Comparison of ENCODE assay signal across 11 cellular contexts in the genomic region with DNA sequence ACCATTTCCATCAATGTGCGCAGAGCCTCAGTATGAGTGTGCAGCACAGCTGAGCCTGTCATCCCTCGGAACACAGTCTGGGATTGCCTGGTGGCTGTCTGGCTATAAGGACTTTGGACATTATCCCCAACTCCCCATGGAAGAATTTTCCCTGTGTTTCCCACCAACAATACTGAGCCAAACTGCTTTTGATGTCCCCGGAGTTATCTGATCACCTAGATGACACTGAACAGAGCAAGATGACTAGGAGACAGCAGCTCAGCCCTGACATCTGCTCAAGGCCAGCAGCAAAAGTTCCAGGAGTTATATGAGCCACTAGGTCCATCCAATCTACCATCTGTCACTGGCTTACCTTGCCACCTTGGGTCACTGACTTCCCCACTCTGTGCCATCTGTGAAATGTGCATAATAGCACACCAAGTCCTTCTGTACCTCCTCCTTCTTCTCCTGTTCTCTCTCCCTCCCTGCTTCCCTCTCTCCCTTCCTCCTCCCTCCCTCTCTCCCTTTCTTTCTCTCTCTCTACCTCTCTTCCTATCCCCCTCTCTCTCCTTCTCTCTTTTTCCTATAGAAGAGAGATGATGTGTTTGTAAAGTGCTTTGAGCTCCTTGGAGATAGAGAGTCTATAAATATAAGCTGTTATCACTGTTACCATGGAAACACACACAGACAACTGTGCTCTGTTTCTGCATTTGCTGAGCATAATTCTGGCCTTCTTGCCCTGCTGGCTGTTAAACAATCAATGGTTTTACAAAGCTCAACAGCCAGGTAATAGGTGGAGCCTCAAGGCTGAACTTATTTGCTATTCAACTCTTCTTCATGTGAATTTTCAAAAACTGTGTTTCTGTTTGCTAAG. TPM values are rescaled to one million over a fixed set of nuclear protein-coding genes. Genes with fewer than 3 reads are reported as not detected.
DNase-seq lines count a peak whose midpoint lies in the region; ATAC-seq lines count a peak whose summit lies in the region.
"Had no signal": no experiment of that assay in that cellular context is flagged by ENCODE, and none has a peak within 500 bp of the region (broad histone marks: within the 10 kb centered on the region; RNA-seq: fewer than 3 reads in every experiment).

No MANE protein-coding gene starts in this region.

- no peak overlapping the region for H2BK15ac ChIP-seq in mesenchymal stem cell (ENCODE audit: low read depth, poor library complexity, severe bottlenecking)

- H2AFZ ChIP-seq in mesenchymal stem cell (ENCODE audit: low read depth, low read length), result no peak overlapping the region

- ATAC-seq in GM19328 (IDR thresholded peaks at IDR 0.05; ENCODE audit: unreplicated experiment), result no peak

- WGBS in mesenchymal stem cell, result 82% methylated on average over 3 of the region's 3 CpGs

- H3K23ac ChIP-seq in mesenchymal stem cell (ENCODE audit: low read length in 2 of 2), result no peak overlapping the region

- DNase-seq in DMS 273 treated with DMSO at 0.1 percent for 48 hours (lab: John Stamatoyannopoulos, UW) (peak; percentile 81), NCI-H2171 treated with DMSO at 0.1 percent for 48 hours (lab: John Stamatoyannopoulos, UW) (peak; percentile 96), mesenchymal stem cell (peak; percentile 87)
- peak; percentile 25 for DNase-seq in central memory CD4-positive, alpha-beta T cell
- no peak for DNase-seq in activated CD4-positive, alpha-beta T cell treated with anti-CD3 and anti-CD28 coated beads for 48 hours
- DNase-seq in activated CD4-positive, alpha-beta T cell treated with anti-CD3 and anti-CD28 coated beads, Interleukin-2, amount 50 U/mL, for 48 hours, result no peak
- DNase-seq in T-helper 2 cell treated with Interferon-gamma antibody and Interleukin-4, amounts not matched to agents 5 μg/mL and 100 μg/mL, for 36 hours (ENCODE audit: low spot score), result no peak
- DNase-seq: DMS79, NCI-H2107 had no signal

- H2AK5ac ChIP-seq in mesenchymal stem cell (ENCODE audit: low read length, severe bottlenecking), result no peak overlapping the region

- no peaks in the 10 kb centered on the region for H3K36me3 ChIP-seq in mesenchymal stem cell (ENCODE audit: control insufficient read depth in 1 of 2, insufficient read depth in 2 of 2, low read depth in 1 of 2, low read length in 2 of 2)

- no peak overlapping the region for H3K27ac ChIP-seq in mesenchymal stem cell (ENCODE audit: low read length, poor library complexity, severe bottlenecking)

- H3K9me3 Mint-ChIP-seq in T-helper 2 cell treated with Interferon-gamma antibody and Interleukin-4, amounts not matched to agents 5 μg/mL and 100 μg/mL, for 36 hours, result no peaks in the 10 kb centered on the region

- no peak overlapping the region for H3K18ac ChIP-seq in mesenchymal stem cell (ENCODE audit: low read depth in 1 of 2, low read length in 2 of 2)

- H4K91ac ChIP-seq in mesenchymal stem cell (ENCODE audit: low read length), result no peak overlapping the region

- no peaks in the 10 kb centered on the region for H3K79me1 ChIP-seq in mesenchymal stem cell (replicated peaks; ENCODE audit: low read length, poor library complexity, severe bottlenecking)

- no peaks in the 10 kb centered on the region for H3K9me3 ChIP-seq in mesenchymal stem cell (ENCODE audit: control insufficient read depth, low read length)

- no peak overlapping the region for H3K4me3 ChIP-seq in mesenchymal stem cell (ENCODE audit: insufficient read depth in 1 of 2, low read depth in 1 of 2, low read length in 2 of 2)

- H2BK120ac ChIP-seq in mesenchymal stem cell (ENCODE audit: low read depth, low read length), result no peak overlapping the region

- no peak overlapping the region for H3K4ac ChIP-seq in mesenchymal stem cell (ENCODE audit: low read depth in 1 of 2, low read length in 2 of 2)

- peak overlapping the region in 1 of 2 experiments; percentile 26 for H3K14ac ChIP-seq in mesenchymal stem cell (ENCODE audit: low read length in 2 of 2)

- H3K27ac Mint-ChIP-seq in T-helper 2 cell treated with Interferon-gamma antibody and Interleukin-4, amounts not matched to agents 5 μg/mL and 100 μg/mL, for 36 hours, result no peak overlapping the region
- H3K27ac Mint-ChIP-seq: activated naive CD8-positive, alpha-beta T cell had no signal

- peaks cover 2% of the 10 kb centered on the region for H3K4me1 ChIP-seq in mesenchymal stem cell (ENCODE audit: control insufficient read depth, insufficient read depth, low read depth, low read length)

- no peak overlapping the region for H3K4me2 ChIP-seq in mesenchymal stem cell (ENCODE audit: low read length, poor library complexity, severe bottlenecking)

- H3K36me3 Mint-ChIP-seq in T-helper 2 cell treated with Interferon-gamma antibody and Interleukin-4, amounts not matched to agents 5 μg/mL and 100 μg/mL, for 36 hours (ENCODE audit: low read depth), result no peaks in the 10 kb centered on the region
- H3K36me3 Mint-ChIP-seq: activated naive CD8-positive, alpha-beta T cell had no signal

- H3K9ac ChIP-seq in mesenchymal stem cell (ENCODE audit: low read length), result no peak overlapping the region

- peak overlapping the region in 1 of 2 experiments; percentile 29 for H2BK12ac ChIP-seq in mesenchymal stem cell (ENCODE audit: low read length in 2 of 2)

- no peak overlapping the region for H2BK5ac ChIP-seq in mesenchymal stem cell (ENCODE audit: low read depth, low read length, poor library complexity, severe bottlenecking)

- peaks cover 0 to 2% of the 10 kb centered on the region in 2 experiments for H3K27me3 ChIP-seq in mesenchymal stem cell (ENCODE audit: control insufficient read depth in 1 of 2, insufficient read depth in 1 of 2, low read length in 2 of 2)

- H3K4me1 Mint-ChIP-seq in T-helper 2 cell treated with Interferon-gamma antibody and Interleukin-4, amounts not matched to agents 5 μg/mL and 100 μg/mL, for 36 hours (ENCODE audit: low read depth), result peaks cover 8% of the 10 kb centered on the region

- H3K27me3 Mint-ChIP-seq in T-helper 2 cell treated with Interferon-gamma antibody and Interleukin-4, amounts not matched to agents 5 μg/mL and 100 μg/mL, for 36 hours (ENCODE audit: low read depth), result peaks cover 7% of the 10 kb centered on the region
- H3K27me3 Mint-ChIP-seq: activated naive CD8-positive, alpha-beta T cell had no signal

- no peak overlapping the region for H3K4me3 Mint-ChIP-seq in T-helper 2 cell treated with Interferon-gamma antibody and Interleukin-4, amounts not matched to agents 5 μg/mL and 100 μg/mL, for 36 hours
- H3K4me3 Mint-ChIP-seq: activated naive CD8-positive, alpha-beta T cell had no signal

- no peak overlapping the region for H4K8ac ChIP-seq in mesenchymal stem cell (ENCODE audit: low read length)

RNA-seq across cellular contexts. Expression of a gene that starts 19.7 kb away (rescaled TPM):
- 59.9 TPM for polyA plus RNA-seq in mesenchymal stem cell (2013, experiment 1 of 2)
- 62.4 TPM for polyA plus RNA-seq in mesenchymal stem cell (2013, experiment 2 of 2)

Comparison
In these comparisons a context has a peak if more than half of its experiments do, and no peak if none do; other contexts are left out.
1. DNase-seq: peak in DMS 273 treated with DMSO at 0.1 percent for 48 hours (single experiment), NCI-H2171 treated with DMSO at 0.1 percent for 48 hours (single experiment), central memory CD4-positive, alpha-beta T cell (single experiment) and mesenchymal stem cell (single experiment); none in activated CD4-positive, alpha-beta T cell treated with anti-CD3 and anti-CD28 coated beads for 48 hours (single experiment), activated CD4-positive, alpha-beta T cell treated with anti-CD3 and anti-CD28 coated beads, Interleukin-2, amount 50 U/mL, for 48 hours (0 of 2) and T-helper 2 cell treated with Interferon-gamma antibody and Interleukin-4, amounts not matched to agents 5 μg/mL and 100 μg/mL, for 36 hours (single experiment).